19 cellular contexts compared by ENCODE assay signal in the genomic region with DNA sequence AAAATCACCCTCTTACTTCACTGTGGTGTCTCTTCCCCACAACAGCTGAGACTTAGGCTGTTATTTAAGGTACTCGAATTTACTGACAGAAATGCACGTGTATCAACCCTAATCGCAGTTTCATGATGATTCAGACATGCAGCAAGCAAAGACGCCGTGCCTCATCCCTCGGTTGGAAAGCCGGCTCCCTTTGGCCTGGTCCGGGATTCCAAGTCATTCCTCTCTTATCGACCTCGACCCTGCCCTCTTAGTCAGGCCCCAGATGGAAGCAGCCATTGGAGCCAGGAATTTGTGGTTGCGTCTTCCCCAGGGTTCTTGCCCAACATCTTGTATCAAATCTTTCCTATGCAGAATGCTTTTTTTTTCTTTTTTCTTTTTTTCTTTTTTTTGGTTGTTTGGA.
"Had no signal": no experiment of that assay in that cellular context is flagged by ENCODE, and none has a peak within 500 bp of the region (broad histone marks: within the 10 kb centered on the region; RNA-seq: fewer than 3 reads in every experiment).

No MANE protein-coding gene starts in this region.

- DNase-seq: activated CD4-positive, alpha-beta T cell treated with anti-CD3 and anti-CD28 coated beads, Interleukin-2, amount 50 U/mL, for 4 hours; activated gamma-delta T cell; adrenal gland; caudate nucleus; cortex of kidney; erythroblast; mammary epithelial cell; midbrain; nephron progenitor cell; nucleus accumbens; stimulated activated CD4-positive, alpha-beta T cell treated with anti-CD3 and anti-CD28 coated beads, Interleukin-12 subunit alpha, Interleukin-12 subunit beta, amount 100 ng/mL, for 4 hours; stimulated activated CD4-positive, alpha-beta T cell treated with anti-CD3 and anti-CD28 coated beads, Interleukin-1b, Interleukin-23, amount 100 ng/mL, for 48 hours; stimulated activated CD8-positive, alpha-beta memory T cell treated with anti-CD3 and anti-CD28 coated beads, Interleukin-4, amount 100 ng/mL, for 48 hours; stimulated activated naive CD4-positive, alpha-beta T cell; T-helper 17 cell; WERI-Rb-1 had no signal

- H3K27ac ChIP-seq: adrenal gland, WERI-Rb-1 had no signal

- H3K4me3 ChIP-seq: adrenal gland had no signal

- H3K36me3 ChIP-seq: adrenal gland, WERI-Rb-1 had no signal

- H3K4me3 Mint-ChIP-seq: nephron progenitor cell, T-helper 17 cell had no signal

- H3K9me3 Mint-ChIP-seq: nephron progenitor cell had no signal

- H3K27ac Mint-ChIP-seq: activated naive CD4-positive, alpha-beta T cell treated with anti-CD3 and anti-CD28 coated beads, Interleukin-2, amount 50 U/mL, for 72 hours; nephron progenitor cell; T-helper 17 cell had no signal

- FAIRE-seq: endometrium had no signal

- H3K9me3 ChIP-seq: adrenal gland had no signal

- H3K27me3 ChIP-seq: adrenal gland had no signal

- H3K27me3 Mint-ChIP-seq: T-helper 17 cell had no signal

- H3K4me1 ChIP-seq: adrenal gland had no signal

- H3K4me1 Mint-ChIP-seq: nephron progenitor cell had no signal

- ATAC-seq: activated naive CD4-positive, alpha-beta T cell treated with anti-CD3 and anti-CD28 coated beads, Interleukin-2, amount 50 U/mL, for 72 hours; left lobe of liver; T-helper 17 cell had no signal
